Comparison of ENCODE assay signal across 12 cellular contexts in genomic region chr17:79905832-79906231, GRCh38.
DNase-seq lines count a peak whose midpoint lies in the region; ATAC-seq and TF ChIP-seq lines count a peak whose summit lies in the region.
"Had no signal": no experiment of that assay in that cellular context is flagged by ENCODE, and none has a peak within 500 bp of the region (broad histone marks: within the 10 kb centered on the region; RNA-seq: fewer than 3 reads in every experiment).

No MANE protein-coding gene starts in this region.

- CTCF ChIA-PET in HEK293T (lab: Yijun Ruan, JAX): interaction anchor here (0.6 kb wide), 1 partner anchor 365 kb away, joined by 7 read pairs; no protein-coding TSS in a partner anchor
- CTCF ChIA-PET in CD8-positive, alpha-beta memory T cell (lab: Charles Lee): interaction anchor here (0.5 kb wide), 1 partner anchor 160 kb away, joined by 3 read pairs; no protein-coding TSS in a partner anchor

- DNase-seq in COR-L47 (lab: John Stamatoyannopoulos, UW) (peak; percentile 8), HEK293T (ENCODE audit: extremely low spot score) (peak; percentile 69), RKO (ENCODE audit: low spot score) (peak; percentile 45), iris pigment epithelial cell (ENCODE audit: low read depth) (peak; percentile 27), foreskin melanocyte (no peak)
- DNase-seq in activated naive CD4-positive, alpha-beta T cell treated with Interleukin-2 at 50 U/mL for 16 hours: no peak
- DNase-seq in CD8-positive, alpha-beta memory T cell: no peak
- DNase-seq: activated gamma-delta T cell treated with Interleukin-2 at 50 U/mL for 16 hours, EL, NCI-H446 treated with DMSO at 0.1 percent for 48 hours had no signal

- POLR2A ChIA-PET in HEK293T (lab: Yijun Ruan, JAX): no interaction called here
- POLR2A ChIA-PET in CD8-positive, alpha-beta memory T cell (lab: Charles Lee): no interaction called here

- no peaks in the 10 kb centered on the region for H3K9me3 ChIP-seq in CD8-positive, alpha-beta memory T cell (ENCODE audit: low read length)

- ATAC-seq in HG03432 (IDR thresholded peaks at IDR 0.05; ENCODE audit: unreplicated experiment): no peak
- ATAC-seq: stimulated activated memory B cell treated with anti-CD40 and anti-IgM and Interleukin-4, amounts not matched to agents 10 μg/mL and 1 μg/mL and 100 μg/mL, for 72 hours had no signal

- no peaks in the 10 kb centered on the region for H3K36me3 Mint-ChIP-seq in CD8-positive, alpha-beta memory T cell
- H3K36me3 Mint-ChIP-seq: stimulated activated memory B cell treated with anti-CD40 and anti-IgM and Interleukin-4, amounts not matched to agents 10 μg/mL and 1 μg/mL and 100 μg/mL, for 72 hours had no signal

- no peak overlapping the region for H3K4me3 ChIP-seq in CD8-positive, alpha-beta memory T cell (ENCODE audit: low read length)

- H3K27me3 Mint-ChIP-seq in CD8-positive, alpha-beta memory T cell: peaks cover 10 to 42% of the 10 kb centered on the region in 2 donors

- no peaks in the 10 kb centered on the region for H3K4me1 ChIP-seq in CD8-positive, alpha-beta memory T cell (ENCODE audit: insufficient read depth, low read length)

- H3K4me3 Mint-ChIP-seq in CD8-positive, alpha-beta memory T cell: no peak overlapping the region
- H3K4me3 Mint-ChIP-seq: stimulated activated memory B cell treated with anti-CD40 and anti-IgM and Interleukin-4, amounts not matched to agents 10 μg/mL and 1 μg/mL and 100 μg/mL, for 72 hours had no signal

- H3K9me3 Mint-ChIP-seq in CD8-positive, alpha-beta memory T cell: no peaks in the 10 kb centered on the region
- H3K9me3 Mint-ChIP-seq: stimulated activated memory B cell treated with anti-CD40 and anti-IgM and Interleukin-4, amounts not matched to agents 10 μg/mL and 1 μg/mL and 100 μg/mL, for 72 hours had no signal

- H3K4me1 Mint-ChIP-seq in CD8-positive, alpha-beta memory T cell: no peaks in the 10 kb centered on the region

- H3K27ac ChIP-seq in CD8-positive, alpha-beta memory T cell (ENCODE audit: low read depth, low read length): no peak overlapping the region

- H3K36me3 ChIP-seq in CD8-positive, alpha-beta memory T cell (ENCODE audit: insufficient read depth, low read length): no peaks in the 10 kb centered on the region

- H3K27ac Mint-ChIP-seq in CD8-positive, alpha-beta memory T cell: peak overlapping the region in 1 of 8 donors; percentile 7
- H3K27ac Mint-ChIP-seq: stimulated activated memory B cell treated with anti-CD40 and anti-IgM and Interleukin-4, amounts not matched to agents 10 μg/mL and 1 μg/mL and 100 μg/mL, for 72 hours had no signal

- peaks cover 8% of the 10 kb centered on the region for H3K27me3 ChIP-seq in CD8-positive, alpha-beta memory T cell (ENCODE audit: insufficient read depth, low read length, poor library complexity, severe bottlenecking)

TF ChIP-seq in HEK293T, 16 proteins besides CTCF, POLR2A, EP300 and RAD21:
- TF ChIP-seq L3MBTL2 (conservative IDR thresholded peaks at IDR 0.05) (peak; percentile 83), FOXK2 (IDR thresholded peaks at IDR 0.05) (no peak), ARNT (IDR thresholded peaks at IDR 0.05) (no peak)

Comparison
In these comparisons a context has a peak if more than half of its experiments do, and no peak if none do; other contexts are left out.
1. DNase-seq: peak in COR-L47 (single experiment), HEK293T (single experiment), RKO (single experiment) and iris pigment epithelial cell (single experiment); none in foreskin melanocyte (single experiment), activated naive CD4-positive, alpha-beta T cell treated with Interleukin-2 at 50 U/mL for 16 hours (single experiment) and CD8-positive, alpha-beta memory T cell (0 of 5).